1 cellular context compared by ENCODE assay signal in genomic region chr2:138510319-138510718, GRCh38.
A peak's percentile ranks its signal among the peaks of the same experiment; 100 is the strongest.
TF ChIP-seq lines count a peak whose summit lies in the region.

No MANE protein-coding gene starts in this region.

TF ChIP-seq in K562, 482 proteins besides CTCF, POLR2A, EP300 and RAD21 (continued from another document):
- TF ChIP-seq PRDM10 (IDR thresholded peaks at IDR 0.05; ENCODE audit: partially characterized antibody) (peak; percentile 91), FOXM1 (IDR thresholded peaks at IDR 0.05; ENCODE audit: low read depth) (no peak), FOXM1 (CRISPR knock-in tag; IDR thresholded peaks at IDR 0.05; ENCODE audit: low read depth) (no peak), CBFB (CRISPR knock-in tag; IDR thresholded peaks at IDR 0.05) (no peak), MEIS2 (IDR thresholded peaks at IDR 0.05; ENCODE audit: partially characterized antibody) (peak; percentile 26), POLR2B (IDR thresholded peaks at IDR 0.05; ENCODE audit: low read depth, partially characterized antibody) (no peak), BRF1 (IDR thresholded peaks at IDR 0.05; ENCODE audit: borderline replicate concordance, extremely low read depth, insufficient read length) (no peak), ETS2 (tag; IDR thresholded peaks at IDR 0.05; ENCODE audit: borderline replicate concordance, poor library complexity, severe bottlenecking) (no peak), BCL6 (CRISPR knock-in tag; IDR thresholded peaks at IDR 0.05) (no peak), HCFC1 (IDR thresholded peaks at IDR 0.05; ENCODE audit: low read depth, low read length) (no peak), RBM22 (IDR thresholded peaks at IDR 0.05; ENCODE audit: low read depth, low read length, poor library complexity, severe bottlenecking) (no peak), PCBP1 (IDR thresholded peaks at IDR 0.05; ENCODE audit: low read depth, low read length, poor library complexity, severe bottlenecking) (no peak), CREB1 (IDR thresholded peaks at IDR 0.05) (no peak), CREB1 (CRISPR knock-in tag; IDR thresholded peaks at IDR 0.05) (no peak), CHD1 (IDR thresholded peaks at IDR 0.05; ENCODE audit: low read length) (no peak)
